19 cellular contexts compared by ENCODE assay signal in genomic region chr7:50495746-50496145, GRCh38. TPM values are rescaled to one million over a fixed set of nuclear protein-coding genes. Genes with fewer than 3 reads are reported as not detected.
DNase-seq lines count a peak whose midpoint lies in the region; ATAC-seq and TF ChIP-seq lines count a peak whose summit lies in the region.
"Had no signal": no experiment of that assay in that cellular context is flagged by ENCODE, and none has a peak within 500 bp of the region (broad histone marks: within the 10 kb centered on the region; RNA-seq: fewer than 3 reads in every experiment).

No MANE protein-coding gene starts in this region.

- no peaks in the 10 kb centered on the region for H3K79me2 ChIP-seq in hepatocyte

- in situ Hi-C loops in G401 (cut with HindIII; ENCODE audit: low sequenced_read_pairs): no loop called here

- no peak for ATAC-seq in GM19035 (IDR thresholded peaks at IDR 0.05; ENCODE audit: unreplicated experiment)

- no peak for TF ChIP-seq POLR2A in vagina (IDR thresholded peaks at IDR 0.05)

- TF ChIP-seq CTCF in VCaP (conservative IDR thresholded peaks at IDR 0.05): no peak
- no peak for TF ChIP-seq CTCF in hepatocyte (IDR thresholded peaks at IDR 0.05; ENCODE audit: poor library complexity)
- TF ChIP-seq CTCF in vagina (IDR thresholded peaks at IDR 0.05): no peak

- peak overlapping the region; percentile 60 for H3K4me2 ChIP-seq in hepatocyte

- H2AFZ ChIP-seq in hepatocyte: no peak overlapping the region

- H3K36me3 ChIP-seq in hepatocyte (replicated peaks; ENCODE audit: insufficient read depth, low read depth) (no peaks in the 10 kb centered on the region), vagina (no peaks in the 10 kb centered on the region)

- H3K9me3 ChIP-seq in hepatocyte (ENCODE audit: low read depth) (no peaks in the 10 kb centered on the region), vagina (no peaks in the 10 kb centered on the region)
- H3K9me3 ChIP-seq: BE2C had no signal

- H3K4me1 ChIP-seq in hepatocyte (ENCODE audit: insufficient read depth) (peaks cover 28% of the 10 kb centered on the region), vagina (peaks cover 11% of the 10 kb centered on the region)

- 78% methylated on average over 3 of the region's 3 CpGs for WGBS in hepatocyte (ENCODE audit: low lambda C conversion rate, missing lambda C conversion rate)

- no peaks in the 10 kb centered on the region for H4K20me1 ChIP-seq in hepatocyte (ENCODE audit: insufficient read depth, poor library complexity, severe bottlenecking)

- no peaks in the 10 kb centered on the region for H3K9me2 ChIP-seq in hepatocyte (replicated peaks; ENCODE audit: insufficient read depth)

- H3K27me3 ChIP-seq in hepatocyte: no peaks in the 10 kb centered on the region
- H3K27me3 ChIP-seq in vagina: no peaks in the 10 kb centered on the region
- H3K27me3 ChIP-seq: BE2C had no signal

- intact Hi-C loops in vagina (cut with DNase I): no loop called here

- peak; percentile 10 for DNase-seq in GF-D8 (lab: John Stamatoyannopoulos, UW)
- peak; percentile 16 for DNase-seq in dermis blood vessel endothelial cell
- DNase-seq in hepatocyte (ENCODE audit: low spot score): no peak
- no peak for DNase-seq in activated gamma-delta T cell (lab: John Stamatoyannopoulos, UW)
- DNase-seq in G401 (ENCODE audit: low spot score): no peak
- DNase-seq in vagina (ENCODE audit: extremely low spot score in 2 of 2): no peak
- DNase-seq: ACHN; BE2C; C1 segment of cervical spinal cord; CD4-positive, CD25-positive, alpha-beta regulatory T cell; CD8-positive, alpha-beta memory T cell; COR-L47; DMS 273 treated with DMSO at 0.1 percent for 48 hours; DMS53; DND-41; EL; H9 had no signal

- H3K27ac ChIP-seq in VCaP (peak overlapping the region; percentile 68; the same call in 1 of the 2 replicates), hepatocyte (peak overlapping the region; percentile 90), vagina (no peak overlapping the region)

- no peak overlapping the region for H3K4me3 ChIP-seq in hepatocyte
- no peak overlapping the region for H3K4me3 ChIP-seq in vagina

RNA-seq across cellular contexts. Expression of gene FIGNL1, which starts 45.6 kb away (rescaled TPM):
- 32.2 and 52.0 TPM in 2 replicates for total RNA-seq in dermis blood vessel endothelial cell
- 11.8 and 13.6 TPM in 2 replicates for total RNA-seq in hepatocyte
- polyA plus RNA-seq in hepatocyte: 2.7 and 4.3 TPM in 2 replicates
- total RNA-seq in G401 (2014; rRNA removed; shearing (Covaris generic)): 17.2 and 21.4 TPM in 2 replicates
- 7.9 TPM for total RNA-seq in vagina

Comparison
In these comparisons a context has a peak if more than half of its experiments do, and no peak if none do; other contexts are left out.
1. DNase-seq: peak in GF-D8 (single experiment) and dermis blood vessel endothelial cell (single experiment); none in hepatocyte (single experiment), activated gamma-delta T cell (single experiment), G401 (single experiment) and vagina (0 of 2).